ENCODE assay signal across 13 cellular contexts in the genomic region with DNA sequence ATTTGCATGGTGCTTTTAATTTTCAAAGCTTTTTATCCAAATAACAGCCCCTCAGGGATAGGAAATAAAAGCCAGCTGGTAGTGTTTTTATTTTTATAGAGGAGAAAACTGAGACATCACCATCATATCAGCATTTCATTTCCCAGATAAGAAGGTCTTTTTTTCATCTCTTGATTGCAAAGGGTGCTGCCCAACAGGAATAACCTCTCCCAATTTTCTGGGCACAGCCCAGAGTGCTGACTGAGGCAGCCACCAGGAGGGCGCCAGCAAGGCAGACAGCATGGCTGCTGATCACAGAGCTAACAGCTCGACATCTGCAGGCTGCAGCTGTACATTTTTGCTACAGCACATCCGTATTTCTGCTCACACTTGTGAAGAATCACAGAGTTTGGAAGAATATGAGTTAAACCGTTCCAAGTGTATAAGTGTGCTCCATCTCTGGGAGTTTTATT.
DNase-seq lines count a peak whose midpoint lies in the region; ATAC-seq and TF ChIP-seq lines count a peak whose summit lies in the region.
"Had no signal": no experiment of that assay in that cellular context is flagged by ENCODE, and none has a peak within 500 bp of the region (broad histone marks: within the 10 kb centered on the region; RNA-seq: fewer than 3 reads in every experiment).

No MANE protein-coding gene starts in this region.

- H3K4me1 ChIP-seq in RWPE2 (ENCODE audit: insufficient read depth, poor library complexity, severe bottlenecking) (no peaks in the 10 kb centered on the region), colonic mucosa (no peaks in the 10 kb centered on the region)
- H3K4me1 ChIP-seq: Caco-2, testis had no signal

- peak; percentile 66 for DNase-seq in Ammon's horn (ENCODE audit: low spot score)
- no peak for DNase-seq in LNCaP clone FGC (ENCODE audit: low read depth)
- no peak for DNase-seq in RWPE2 (ENCODE audit: low spot score)
- no peak for DNase-seq in left ventricle myocardium superior
- DNase-seq in colonic mucosa = no peak
- no peak for DNase-seq in kidney tubule cell (ENCODE audit: low spot score)
- DNase-seq in HCEC 1CT = no peak
- DNase-seq: NCI-H1436 treated with DMSO at 0.1 percent for 48 hours; stimulated activated CD4-positive, alpha-beta T cell treated with anti-CD3 and anti-CD28 coated beads, Interleukin-2, amount 100 ng/mL, for 24 hours; T-helper 9 cell; testis had no signal

- H3K27me3 ChIP-seq in RWPE2 (ENCODE audit: insufficient read depth, poor library complexity, severe bottlenecking) (no peaks in the 10 kb centered on the region), colonic mucosa (no peaks in the 10 kb centered on the region)
- H3K27me3 ChIP-seq: testis had no signal

- peak; percentile 31; the same call in 2 of the 3 replicates for ATAC-seq in RWPE2 (ENCODE audit: low read depth)
- peak; percentile 74 for ATAC-seq in left ventricle myocardium superior
- no peak for ATAC-seq in GM18868 (IDR thresholded peaks at IDR 0.05; ENCODE audit: unreplicated experiment)

- H3K9ac ChIP-seq in colonic mucosa (ENCODE audit: low read depth in 2 of 2, low read length in 2 of 2) = no peak overlapping the region

- TF ChIP-seq CTCF in LNCaP clone FGC (IDR thresholded peaks at IDR 0.05; ENCODE audit: control insufficient read depth, extremely low read depth, insufficient read depth) (peak; percentile 27; the same call in 1 of the 2 replicates), RWPE2 (IDR thresholded peaks at IDR 0.05; ENCODE audit: poor library complexity, severe bottlenecking) (peak; percentile 20), colonic mucosa (IDR thresholded peaks at IDR 0.05) (no peak)

- H3K9me3 ChIP-seq in RWPE2 (ENCODE audit: severe bottlenecking) (no peaks in the 10 kb centered on the region), colonic mucosa (no peaks in the 10 kb centered on the region)
- H3K9me3 ChIP-seq: Caco-2, testis had no signal

- H3K36me3 ChIP-seq in RWPE2 (ENCODE audit: low read depth) (no peaks in the 10 kb centered on the region), colonic mucosa (no peaks in the 10 kb centered on the region)

- no peak overlapping the region for H3K27ac ChIP-seq in RWPE2 (ENCODE audit: poor library complexity, severe bottlenecking)
- no peak overlapping the region for H3K27ac ChIP-seq in colonic mucosa
- H3K27ac ChIP-seq: testis had no signal

- intact Hi-C loops in left ventricle myocardium superior (cut with micrococcal nuclease) (no loop called here), colonic mucosa (cut with DNase I) (no loop called here)

- H3K4me3 ChIP-seq in LNCaP clone FGC (ENCODE audit: low read depth, low read length) (no peak overlapping the region), RWPE2 (ENCODE audit: severe bottlenecking) (no peak overlapping the region), colonic mucosa (no peak overlapping the region)
- H3K4me3 ChIP-seq: testis had no signal
